ENCODE assay signal across 8 cellular contexts in genomic region chr5:168076561-168076991, GRCh38.
DNase-seq lines count a peak whose midpoint lies in the region; ATAC-seq and FAIRE-seq lines count a peak whose summit lies in the region.

No MANE protein-coding gene starts in this region.

- peak; percentile 36 for FAIRE-seq in G401.6 (lab: Jason Lieb, UNC)

- peak; percentile 21 for DNase-seq in UCSD-AML1 (lab: John Stamatoyannopoulos, UW; ENCODE audit: unreplicated experiment)
- DNase-seq in islet precursor cell: peak; percentile 77
- DNase-seq in NCI-H1436 (lab: John Stamatoyannopoulos, UW): no peak
- no peak for DNase-seq in NCI-H774 (lab: John Stamatoyannopoulos, UW)
- DNase-seq in LoVo (ENCODE audit: low spot score): no peak

- ATAC-seq in HG02588 (IDR thresholded peaks at IDR 0.05; ENCODE audit: unreplicated experiment) (peak; percentile 53), HG03135 (IDR thresholded peaks at IDR 0.05; ENCODE audit: unreplicated experiment) (no peak)

Comparison
In these comparisons a context has a peak if more than half of its experiments do, and no peak if none do; other contexts are left out.
1. DNase-seq: peak in UCSD-AML1 (single experiment) and islet precursor cell (single experiment); none in NCI-H1436 (single experiment), NCI-H774 (single experiment) and LoVo (single experiment).